8 cellular contexts compared by ENCODE assay signal in genomic region chr11:72738199-72739141, GRCh38. TPM values are rescaled to one million over a fixed set of nuclear protein-coding genes. Genes with fewer than 3 reads are reported as not detected.
DNase-seq lines count a peak whose midpoint lies in the region; ATAC-seq and TF ChIP-seq lines count a peak whose summit lies in the region.

No MANE protein-coding gene starts in this region.

- no peaks in the 10 kb centered on the region for H3K9me2 ChIP-seq in SU-DHL-6 (replicated peaks; ENCODE audit: insufficient read depth, low read length)

- H3K4me3 ChIP-seq in GM06990 (replicated peaks; ENCODE audit: low read depth, low read length) (peak overlapping the region; percentile 66), SU-DHL-6 (ENCODE audit: insufficient read depth, low read length, poor library complexity, severe bottlenecking) (no peak overlapping the region), heart right ventricle (peak overlapping the region in 6 of 10 donors; percentile 13 to 54 (median 22)), thymus (ENCODE audit: low read length) (no peak overlapping the region)

- intact Hi-C loops in heart right ventricle (cut with DNase I): loop anchor here in 1 of 10 donors (5.0 kb wide), 1 partner anchor 34 kb away; no protein-coding TSS in a partner anchor

- 90 to 97% methylated on average over 11 of the region's 11 CpGs for WGBS in heart right ventricle, 2 donors
- WGBS in thymus: 83% methylated on average over 11 of the region's 11 CpGs

- H3K27me3 ChIP-seq in GM06990 (replicated peaks; ENCODE audit: control insufficient read depth, insufficient read depth, low read length) (no peaks in the 10 kb centered on the region), SU-DHL-6 (ENCODE audit: low read length) (no peaks in the 10 kb centered on the region), heart right ventricle (no peaks in the 10 kb centered on the region), thymus (ENCODE audit: control insufficient read depth, insufficient read depth) (no peaks in the 10 kb centered on the region)

- no peaks in the 10 kb centered on the region for H3K9me3 ChIP-seq in SU-DHL-6 (ENCODE audit: insufficient read depth, low read length)
- H3K9me3 ChIP-seq in heart right ventricle: no peaks in the 10 kb centered on the region
- no peaks in the 10 kb centered on the region for H3K9me3 ChIP-seq in thymus (ENCODE audit: control insufficient read depth)

- peaks cover 6% of the 10 kb centered on the region; the same call in 1 of the 2 replicates for H3F3A ChIP-seq in SU-DHL-6 (ENCODE audit: insufficient read depth)

- H3K36me3 ChIP-seq in GM06990 (ENCODE audit: control insufficient read depth, insufficient read depth, low read length) (no peaks in the 10 kb centered on the region; the same call in 1 of the 2 replicates), SU-DHL-6 (ENCODE audit: low read length) (no peaks in the 10 kb centered on the region), heart right ventricle (no peaks in the 10 kb centered on the region), thymus (ENCODE audit: control insufficient read depth, insufficient read depth) (no peaks in the 10 kb centered on the region)

- DNase-seq in GM06990 (ENCODE audit: extremely low read depth, insufficient read length) (peak; percentile 79), HCEC 1CT (peak; percentile 76), heart right ventricle (no peak), NCI-H345 treated with DMSO at 0.1 percent for 48 hours (lab: John Stamatoyannopoulos, UW; ENCODE audit: unreplicated experiment) (no peak), cerebellar nuclear complex (lab: John Stamatoyannopoulos, UW) (no peak)
- no peak for DNase-seq in activated CD8-positive, alpha-beta memory T cell treated with anti-CD3 and anti-CD28 coated beads, Interleukin-2, amount 50 U/mL, for 48 hours

- H2AFZ ChIP-seq in SU-DHL-6 (ENCODE audit: low read depth, low read length, severe bottlenecking): no peak overlapping the region

- H3K4me1 ChIP-seq in heart right ventricle (peaks cover 0 to 100% (median 35%) of the 10 kb centered on the region in 9 donors), thymus (ENCODE audit: control insufficient read depth, insufficient read depth, low read length) (peaks cover 4% of the 10 kb centered on the region)

- H3K79me2 ChIP-seq in SU-DHL-6 (ENCODE audit: insufficient read depth, low read length): no peaks in the 10 kb centered on the region

- peak overlapping the region; percentile 31 for H3K4me2 ChIP-seq in SU-DHL-6 (ENCODE audit: low read depth, low read length, poor library complexity, severe bottlenecking)

- H3K27ac ChIP-seq in SU-DHL-6 (ENCODE audit: low read depth, low read length) (peak overlapping the region; percentile 30), heart right ventricle (peak overlapping the region in 7 of 10 donors; percentile 40 to 98 (median 62)), thymus (ENCODE audit: low read depth) (peak overlapping the region; percentile 55)

- peak overlapping the region; percentile 27; the same call in 1 of the 2 replicates for H3K9ac ChIP-seq in SU-DHL-6 (ENCODE audit: low read length)

- ATAC-seq in heart right ventricle: peak in 4 of 8 donors; percentile 18 to 39 (median 24)

- TF ChIP-seq CTCF in GM06990 (IDR thresholded peaks at IDR 0.05; ENCODE audit: insufficient read depth, low read length, poor library complexity, severe bottlenecking) (no peak), SU-DHL-6 (IDR thresholded peaks at IDR 0.05; ENCODE audit: insufficient read depth, low read length, poor library complexity, severe bottlenecking) (no peak), heart right ventricle (IDR thresholded peaks at IDR 0.05) (no peak)

- no peaks in the 10 kb centered on the region for H4K20me1 ChIP-seq in SU-DHL-6 (ENCODE audit: low read depth, low read length)

RNA-seq across cellular contexts. Expression of gene ARAP1, which starts 13.7 kb away (rescaled TPM):
- 10 to 100 TPM; 30.4 to 68.3 (median 40.8) TPM for total RNA-seq in heart right ventricle
- polyA plus RNA-seq in heart right ventricle (10 to 100 TPM; 35.8 to 58.7 TPM), thymus (92.2 TPM)

RNA-seq across cellular contexts. Expression of gene STARD10, which starts 55.4 kb away (rescaled TPM):
- 10 to 100 TPM; 36.1 to 97.9 (median 51.3) TPM for total RNA-seq in heart right ventricle
- polyA plus RNA-seq in heart right ventricle (100 to 1,000 TPM in 1 of 2 donors, 10 to 100 TPM in 1; 40.8 to 291 TPM), thymus (39.7 TPM)

Comparison
In these comparisons a context has a peak if more than half of its experiments do, and no peak if none do; other contexts are left out.
1. DNase-seq: peak in GM06990 (single experiment) and HCEC 1CT (single experiment); none in heart right ventricle (0 of 2), NCI-H345 treated with DMSO at 0.1 percent for 48 hours (single experiment), cerebellar nuclear complex (0 of 2) and activated CD8-positive, alpha-beta memory T cell treated with anti-CD3 and anti-CD28 coated beads, Interleukin-2, amount 50 U/mL, for 48 hours (single experiment).
2. H3K4me3 ChIP-seq: peak in GM06990 (single experiment) and heart right ventricle (6 of 10); none in SU-DHL-6 (single experiment) and thymus (single experiment).
3. Peak in every context shown above with its lines, with median percentiles within 50 percentile points of each other: H3K27ac ChIP-seq.